Comparison of ENCODE assay signal across 28 cellular contexts in genomic region chr1:8261398-8261762, GRCh38.
"Had no signal": no experiment of that assay in that cellular context is flagged by ENCODE, and none has a peak within 500 bp of the region (broad histone marks: within the 10 kb centered on the region; RNA-seq: fewer than 3 reads in every experiment).

No MANE protein-coding gene starts in this region.

- H3K4me1 Mint-ChIP-seq: naive B cell; stimulated activated effector memory CD8-positive, alpha-beta T cell treated with anti-CD3 and anti-CD28 coated beads, Interleukin-12 subunit alpha, Interleukin-12 subunit beta, amount 100 ng/mL, for 72 hours had no signal

- H3K27ac Mint-ChIP-seq: dendritic cell treated with granulocyte-macrophage colony-stimulating factor and Interleukin-4, amounts not matched to agents 40 ng/mL and 50 ng/mL, for 4 days; endodermal cell; mesothelial cell of epicardium; naive B cell; nephron; stimulated activated effector memory CD8-positive, alpha-beta T cell treated with anti-CD3 and anti-CD28 coated beads, Interleukin-12 subunit alpha, Interleukin-12 subunit beta, amount 100 ng/mL, for 72 hours had no signal

- H3K9me3 Mint-ChIP-seq: dendritic cell treated with granulocyte-macrophage colony-stimulating factor and Interleukin-4, amounts not matched to agents 40 ng/mL and 50 ng/mL, for 4 days; endodermal cell; mesothelial cell of epicardium; nephron; stimulated activated effector memory CD8-positive, alpha-beta T cell treated with anti-CD3 and anti-CD28 coated beads, Interleukin-12 subunit alpha, Interleukin-12 subunit beta, amount 100 ng/mL, for 72 hours had no signal

- ATAC-seq: esophagus mucosa; gastrocnemius medialis; mucosa of descending colon; stimulated activated effector memory CD8-positive, alpha-beta T cell treated with anti-CD3 and anti-CD28 coated beads, Interleukin-12 subunit alpha, Interleukin-12 subunit beta, amount 100 ng/mL, for 72 hours had no signal

- H3K4me3 ChIP-seq: gastrocnemius medialis, mucosa of descending colon, prostate gland, right atrium auricular region, sigmoid colon, testis, tibial artery, upper lobe of left lung had no signal

- H3K36me3 ChIP-seq: gastrocnemius medialis, prostate gland, right atrium auricular region, sigmoid colon, tibial artery, upper lobe of left lung had no signal

- H3K27me3 ChIP-seq: gastrocnemius medialis, right atrium auricular region, sigmoid colon, testis, tibial artery, upper lobe of left lung had no signal

- H3K4me1 ChIP-seq: testis had no signal

- H3K36me3 Mint-ChIP-seq: mesothelial cell of epicardium; stimulated activated effector memory CD8-positive, alpha-beta T cell treated with anti-CD3 and anti-CD28 coated beads, Interleukin-12 subunit alpha, Interleukin-12 subunit beta, amount 100 ng/mL, for 72 hours had no signal

- FAIRE-seq: colon, keratinocyte, urothelium cell line had no signal

- H3K9me3 ChIP-seq: gastrocnemius medialis, mucosa of descending colon, prostate gland, right atrium auricular region, sigmoid colon, testis, tibial artery, upper lobe of left lung had no signal

- DNase-seq: effector CD8-positive, alpha-beta T cell; endodermal cell; foreskin fibroblast; gastrocnemius medialis; head of caudate nucleus; mesenchymal stem cell; mucosa of descending colon; naive B cell; nucleus accumbens; sigmoid colon; stimulated activated CD4-positive, alpha-beta T cell treated with anti-CD3 and anti-CD28 coated beads, Interleukin-2, amount 100 ng/mL, for 24 hours; stimulated activated CD4-positive, alpha-beta T cell treated with anti-CD3 and anti-CD28 coated beads, Interleukin-4, amount 100 ng/mL, for 24 hours; stimulated activated naive CD4-positive, alpha-beta T cell treated with Interleukin-2 at 50 U/mL for 16 hours; substantia nigra; testis; tibial artery; upper lobe of left lung had no signal

- H3K27ac ChIP-seq: epithelial cell of prostate, right atrium auricular region, sigmoid colon, testis, tibial artery had no signal

- H3K4me3 Mint-ChIP-seq: dendritic cell treated with granulocyte-macrophage colony-stimulating factor and Interleukin-4, amounts not matched to agents 40 ng/mL and 50 ng/mL, for 4 days; endodermal cell; mesothelial cell of epicardium; naive B cell; nephron; stimulated activated effector memory CD8-positive, alpha-beta T cell treated with anti-CD3 and anti-CD28 coated beads, Interleukin-12 subunit alpha, Interleukin-12 subunit beta, amount 100 ng/mL, for 72 hours had no signal
